1 cellular context compared by ENCODE assay signal in the genomic region with DNA sequence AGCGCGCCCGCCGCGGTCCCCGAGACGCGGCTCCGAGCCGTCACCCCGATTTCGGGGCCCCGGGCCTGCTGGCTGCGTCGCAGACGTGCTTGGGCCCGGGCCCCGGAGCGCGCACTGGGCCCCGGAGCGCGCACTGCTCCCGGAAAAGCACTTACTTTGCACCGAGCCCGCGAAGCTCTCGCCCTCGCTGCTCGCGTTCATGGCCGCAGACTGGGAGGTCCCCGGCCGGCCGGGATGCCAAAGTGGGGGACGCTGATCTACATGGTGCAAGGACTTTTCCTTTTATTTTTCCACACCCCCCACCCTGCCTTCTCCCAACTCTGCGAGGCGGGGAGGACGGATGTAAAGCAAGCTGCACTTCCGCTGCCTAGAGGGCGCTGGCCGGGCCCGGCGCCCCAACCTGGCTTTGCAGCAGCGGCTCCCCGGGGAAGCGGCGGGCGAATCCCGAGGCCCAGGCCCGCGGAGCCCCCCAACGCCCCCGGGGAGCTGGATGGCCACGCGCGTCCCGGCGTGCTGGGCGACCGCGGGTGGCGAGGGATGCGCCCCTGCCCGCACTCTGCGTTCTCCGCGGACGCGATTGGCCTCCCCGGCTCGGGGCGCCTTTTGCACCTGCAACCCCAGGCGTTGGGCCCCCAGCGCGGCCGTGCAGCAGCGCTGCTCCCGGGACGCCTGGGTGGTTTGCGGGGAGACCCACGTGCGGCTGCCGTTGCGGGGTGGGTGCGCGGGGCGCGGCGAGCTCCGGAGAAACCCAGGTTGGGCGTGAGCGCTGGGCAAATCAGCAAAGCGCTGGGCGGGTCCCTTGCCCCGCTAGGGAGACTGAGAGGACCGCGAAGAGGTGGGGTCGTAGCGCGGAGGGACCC.
TF ChIP-seq lines count a peak whose summit lies in the region.

A gene (minus strand): TSS at position 344 of the 860 bp plus-strand sequence. CDS start 143 bp downstream, at position 201.

TF ChIP-seq in K562, 482 proteins besides CTCF, POLR2A, EP300 and RAD21 (continued from another document and continues in another):
- TF ChIP-seq, protein P1, sequence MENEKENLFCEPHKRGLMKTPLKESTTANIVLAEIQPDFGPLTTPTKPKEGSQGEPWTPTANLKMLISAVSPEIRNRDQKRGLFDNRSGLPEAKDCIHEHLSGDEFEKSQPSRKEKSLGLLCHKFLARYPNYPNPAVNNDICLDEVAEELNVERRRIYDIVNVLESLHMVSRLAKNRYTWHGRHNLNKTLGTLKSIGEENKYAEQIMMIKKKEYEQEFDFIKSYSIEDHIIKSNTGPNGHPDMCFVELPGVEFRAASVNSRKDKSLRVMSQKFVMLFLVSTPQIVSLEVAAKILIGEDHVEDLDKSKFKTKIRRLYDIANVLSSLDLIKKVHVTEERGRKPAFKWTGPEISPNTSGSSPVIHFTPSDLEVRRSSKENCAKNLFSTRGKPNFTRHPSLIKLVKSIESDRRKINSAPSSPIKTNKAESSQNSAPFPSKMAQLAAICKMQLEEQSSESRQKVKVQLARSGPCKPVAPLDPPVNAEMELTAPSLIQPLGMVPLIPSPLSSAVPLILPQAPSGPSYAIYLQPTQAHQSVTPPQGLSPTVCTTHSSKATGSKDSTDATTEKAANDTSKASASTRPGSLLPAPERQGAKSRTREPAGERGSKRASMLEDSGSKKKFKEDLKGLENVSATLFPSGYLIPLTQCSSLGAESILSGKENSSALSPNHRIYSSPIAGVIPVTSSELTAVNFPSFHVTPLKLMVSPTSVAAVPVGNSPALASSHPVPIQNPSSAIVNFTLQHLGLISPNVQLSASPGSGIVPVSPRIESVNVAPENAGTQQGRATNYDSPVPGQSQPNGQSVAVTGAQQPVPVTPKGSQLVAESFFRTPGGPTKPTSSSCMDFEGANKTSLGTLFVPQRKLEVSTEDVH (IDR thresholded peaks at IDR 0.05; ENCODE audit: low read depth, partially characterized antibody) = peak; percentile 23
- TF ChIP-seq, protein P2, sequence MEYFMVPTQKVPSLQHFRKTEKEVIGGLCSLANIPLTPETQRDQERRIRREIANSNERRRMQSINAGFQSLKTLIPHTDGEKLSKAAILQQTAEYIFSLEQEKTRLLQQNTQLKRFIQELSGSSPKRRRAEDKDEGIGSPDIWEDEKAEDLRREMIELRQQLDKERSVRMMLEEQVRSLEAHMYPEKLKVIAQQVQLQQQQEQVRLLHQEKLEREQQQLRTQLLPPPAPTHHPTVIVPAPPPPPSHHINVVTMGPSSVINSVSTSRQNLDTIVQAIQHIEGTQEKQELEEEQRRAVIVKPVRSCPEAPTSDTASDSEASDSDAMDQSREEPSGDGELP (CRISPR knock-in tag; IDR thresholded peaks at IDR 0.05; ENCODE audit: borderline replicate concordance) = peak; percentile 23; the same call in 1 of the 2 replicates
- TF ChIP-seq MYC (IDR thresholded peaks at IDR 0.05; ENCODE audit: low read depth, low read length) (peak; percentile 66; the same call in 1 of the 2 replicates), MYC (CRISPR knock-in tag; IDR thresholded peaks at IDR 0.05; ENCODE audit: borderline replicate concordance, low read depth) (no peak), GATAD2B (IDR thresholded peaks at IDR 0.05; ENCODE audit: borderline replicate concordance) (peak; percentile 7; the same call in 1 of the 2 replicates), U2AF1 (optimal IDR thresholded peaks at IDR 0.05; ENCODE audit: low read depth, low read length) (peak; percentile 94), NFXL1 (CRISPR knock-in tag; IDR thresholded peaks at IDR 0.05) (no peak), KAT2B (IDR thresholded peaks at IDR 0.05; ENCODE audit: low read depth, low read length) (peak; percentile 60), ZBTB7A (IDR thresholded peaks at IDR 0.05; ENCODE audit: borderline replicate concordance, control insufficient read depth, low read depth, low read length) (peak; percentile 40; the same call in 1 of the 2 replicates), ATF7 (IDR thresholded peaks at IDR 0.05) (0 out of 2 replicates have a peak, but pooled peaks have one; percentile 38), KLF1 (tag; IDR thresholded peaks at IDR 0.05) (0 out of 2 replicates have a peak, but pooled peaks have one; percentile 36), HMG20B (CRISPR knock-in tag; IDR thresholded peaks at IDR 0.05) (0 out of 2 replicates have a peak, but pooled peaks have one; percentile 40), RBM22 (IDR thresholded peaks at IDR 0.05; ENCODE audit: low read depth, low read length, poor library complexity, severe bottlenecking) (peak; percentile 53), HCFC1 (IDR thresholded peaks at IDR 0.05; ENCODE audit: low read depth, low read length) (peak; percentile 45; the same call in 1 of the 2 replicates), FOS (IDR thresholded peaks at IDR 0.05; ENCODE audit: extremely low read depth, insufficient read length) (peak; percentile 56), SMARCB1 (IDR thresholded peaks at IDR 0.05; ENCODE audit: insufficient read length, low read depth) (no peak), HMGN3 (IDR thresholded peaks at IDR 0.05; ENCODE audit: borderline replicate concordance, extremely low read depth, insufficient read length, low read depth, low read length) (peak; percentile 61), ZNF778 (CRISPR knock-in tag; IDR thresholded peaks at IDR 0.05) (no peak), ATF1 (CRISPR knock-in tag; IDR thresholded peaks at IDR 0.05) (no peak), ATF1 (tag; IDR thresholded peaks at IDR 0.05) (peak; percentile 71; the same call in 1 of the 2 replicates), SMAD2 (IDR thresholded peaks at IDR 0.05; ENCODE audit: low read depth, low read length) (no peak), HNRNPLL (IDR thresholded peaks at IDR 0.05; ENCODE audit: low read depth, low read length, poor library complexity, severe bottlenecking) (peak; percentile 64), CSDE1 (IDR thresholded peaks at IDR 0.05) (no peak), HOXB6 (CRISPR knock-in tag; IDR thresholded peaks at IDR 0.05; ENCODE audit: borderline replicate concordance) (no peak), RB1 (IDR thresholded peaks at IDR 0.05; ENCODE audit: low read depth) (peak; percentile 86), THRAP3 (IDR thresholded peaks at IDR 0.05; ENCODE audit: borderline replicate concordance) (no peak), ZNF436 (CRISPR knock-in tag; IDR thresholded peaks at IDR 0.05) (no peak)
- TF ChIP-seq, protein P3, sequence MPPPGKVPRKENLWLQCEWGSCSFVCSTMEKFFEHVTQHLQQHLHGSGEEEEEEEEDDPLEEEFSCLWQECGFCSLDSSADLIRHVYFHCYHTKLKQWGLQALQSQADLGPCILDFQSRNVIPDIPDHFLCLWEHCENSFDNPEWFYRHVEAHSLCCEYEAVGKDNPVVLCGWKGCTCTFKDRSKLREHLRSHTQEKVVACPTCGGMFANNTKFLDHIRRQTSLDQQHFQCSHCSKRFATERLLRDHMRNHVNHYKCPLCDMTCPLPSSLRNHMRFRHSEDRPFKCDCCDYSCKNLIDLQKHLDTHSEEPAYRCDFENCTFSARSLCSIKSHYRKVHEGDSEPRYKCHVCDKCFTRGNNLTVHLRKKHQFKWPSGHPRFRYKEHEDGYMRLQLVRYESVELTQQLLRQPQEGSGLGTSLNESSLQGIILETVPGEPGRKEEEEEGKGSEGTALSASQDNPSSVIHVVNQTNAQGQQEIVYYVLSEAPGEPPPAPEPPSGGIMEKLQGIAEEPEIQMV (tag; conservative IDR thresholded peaks at IDR 0.05; ENCODE audit: low read depth) = no peak
- TF ChIP-seq, protein P4, sequence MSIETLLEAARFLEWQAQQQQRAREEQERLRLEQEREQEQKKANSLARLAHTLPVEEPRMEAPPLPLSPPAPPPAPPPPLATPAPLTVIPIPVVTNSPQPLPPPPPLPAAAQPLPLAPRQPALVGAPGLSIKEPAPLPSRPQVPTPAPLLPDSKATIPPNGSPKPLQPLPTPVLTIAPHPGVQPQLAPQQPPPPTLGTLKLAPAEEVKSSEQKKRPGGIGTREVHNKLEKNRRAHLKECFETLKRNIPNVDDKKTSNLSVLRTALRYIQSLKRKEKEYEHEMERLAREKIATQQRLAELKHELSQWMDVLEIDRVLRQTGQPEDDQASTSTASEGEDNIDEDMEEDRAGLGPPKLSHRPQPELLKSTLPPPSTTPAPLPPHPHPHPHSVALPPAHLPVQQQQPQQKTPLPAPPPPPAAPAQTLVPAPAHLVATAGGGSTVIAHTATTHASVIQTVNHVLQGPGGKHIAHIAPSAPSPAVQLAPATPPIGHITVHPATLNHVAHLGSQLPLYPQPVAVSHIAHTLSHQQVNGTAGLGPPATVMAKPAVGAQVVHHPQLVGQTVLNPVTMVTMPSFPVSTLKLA (conservative IDR thresholded peaks at IDR 0.05) = peak; percentile 58 to 61; a peak in 3 of 4 replicates
- TF ChIP-seq, protein P5, sequence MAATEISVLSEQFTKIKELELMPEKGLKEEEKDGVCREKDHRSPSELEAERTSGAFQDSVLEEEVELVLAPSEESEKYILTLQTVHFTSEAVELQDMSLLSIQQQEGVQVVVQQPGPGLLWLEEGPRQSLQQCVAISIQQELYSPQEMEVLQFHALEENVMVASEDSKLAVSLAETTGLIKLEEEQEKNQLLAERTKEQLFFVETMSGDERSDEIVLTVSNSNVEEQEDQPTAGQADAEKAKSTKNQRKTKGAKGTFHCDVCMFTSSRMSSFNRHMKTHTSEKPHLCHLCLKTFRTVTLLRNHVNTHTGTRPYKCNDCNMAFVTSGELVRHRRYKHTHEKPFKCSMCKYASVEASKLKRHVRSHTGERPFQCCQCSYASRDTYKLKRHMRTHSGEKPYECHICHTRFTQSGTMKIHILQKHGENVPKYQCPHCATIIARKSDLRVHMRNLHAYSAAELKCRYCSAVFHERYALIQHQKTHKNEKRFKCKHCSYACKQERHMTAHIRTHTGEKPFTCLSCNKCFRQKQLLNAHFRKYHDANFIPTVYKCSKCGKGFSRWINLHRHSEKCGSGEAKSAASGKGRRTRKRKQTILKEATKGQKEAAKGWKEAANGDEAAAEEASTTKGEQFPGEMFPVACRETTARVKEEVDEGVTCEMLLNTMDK (IDR thresholded peaks at IDR 0.05; ENCODE audit: borderline replicate concordance, insufficient read depth, low read depth, low read length, poor library complexity, severe bottlenecking) = peak; percentile 93
- TF ChIP-seq, protein P6, sequence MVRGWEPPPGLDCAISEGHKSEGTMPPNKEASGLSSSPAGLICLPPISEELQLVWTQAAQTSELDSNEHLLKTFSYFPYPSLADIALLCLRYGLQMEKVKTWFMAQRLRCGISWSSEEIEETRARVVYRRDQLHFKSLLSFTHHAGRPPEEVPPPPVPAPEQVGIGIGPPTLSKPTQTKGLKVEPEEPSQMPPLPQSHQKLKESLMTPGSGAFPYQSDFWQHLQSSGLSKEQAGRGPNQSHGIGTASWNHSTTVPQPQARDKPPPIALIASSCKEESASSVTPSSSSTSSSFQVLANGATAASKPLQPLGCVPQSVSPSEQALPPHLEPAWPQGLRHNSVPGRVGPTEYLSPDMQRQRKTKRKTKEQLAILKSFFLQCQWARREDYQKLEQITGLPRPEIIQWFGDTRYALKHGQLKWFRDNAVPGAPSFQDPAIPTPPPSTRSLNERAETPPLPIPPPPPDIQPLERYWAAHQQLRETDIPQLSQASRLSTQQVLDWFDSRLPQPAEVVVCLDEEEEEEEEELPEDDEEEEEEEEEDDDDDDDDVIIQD (CRISPR knock-in tag; IDR thresholded peaks at IDR 0.05) = no peak
- TF ChIP-seq, protein P7, sequence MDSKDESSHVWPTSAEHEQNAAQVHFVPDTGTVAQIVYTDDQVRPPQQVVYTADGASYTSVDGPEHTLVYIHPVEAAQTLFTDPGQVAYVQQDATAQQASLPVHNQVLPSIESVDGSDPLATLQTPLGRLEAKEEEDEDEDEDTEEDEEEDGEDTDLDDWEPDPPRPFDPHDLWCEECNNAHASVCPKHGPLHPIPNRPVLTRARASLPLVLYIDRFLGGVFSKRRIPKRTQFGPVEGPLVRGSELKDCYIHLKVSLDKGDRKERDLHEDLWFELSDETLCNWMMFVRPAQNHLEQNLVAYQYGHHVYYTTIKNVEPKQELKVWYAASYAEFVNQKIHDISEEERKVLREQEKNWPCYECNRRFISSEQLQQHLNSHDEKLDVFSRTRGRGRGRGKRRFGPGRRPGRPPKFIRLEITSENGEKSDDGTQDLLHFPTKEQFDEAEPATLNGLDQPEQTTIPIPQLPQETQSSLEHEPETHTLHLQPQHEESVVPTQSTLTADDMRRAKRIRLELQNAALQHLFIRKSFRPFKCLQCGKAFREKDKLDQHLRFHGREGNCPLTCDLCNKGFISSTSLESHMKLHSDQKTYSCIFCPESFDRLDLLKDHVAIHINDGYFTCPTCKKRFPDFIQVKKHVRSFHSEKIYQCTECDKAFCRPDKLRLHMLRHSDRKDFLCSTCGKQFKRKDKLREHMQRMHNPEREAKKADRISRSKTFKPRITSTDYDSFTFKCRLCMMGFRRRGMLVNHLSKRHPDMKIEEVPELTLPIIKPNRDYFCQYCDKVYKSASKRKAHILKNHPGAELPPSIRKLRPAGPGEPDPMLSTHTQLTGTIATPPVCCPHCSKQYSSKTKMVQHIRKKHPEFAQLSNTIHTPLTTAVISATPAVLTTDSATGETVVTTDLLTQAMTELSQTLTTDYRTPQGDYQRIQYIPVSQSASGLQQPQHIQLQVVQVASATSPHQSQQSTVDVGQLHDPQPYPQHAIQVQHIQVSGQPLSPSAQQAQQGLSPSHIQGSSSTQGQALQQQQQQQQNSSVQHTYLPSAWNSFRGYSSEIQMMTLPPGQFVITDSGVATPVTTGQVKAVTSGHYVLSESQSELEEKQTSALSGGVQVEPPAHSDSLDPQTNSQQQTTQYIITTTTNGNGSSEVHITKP (IDR thresholded peaks at IDR 0.05; ENCODE audit: partially characterized antibody) = peak; percentile 49
- TF ChIP-seq, protein P8, sequence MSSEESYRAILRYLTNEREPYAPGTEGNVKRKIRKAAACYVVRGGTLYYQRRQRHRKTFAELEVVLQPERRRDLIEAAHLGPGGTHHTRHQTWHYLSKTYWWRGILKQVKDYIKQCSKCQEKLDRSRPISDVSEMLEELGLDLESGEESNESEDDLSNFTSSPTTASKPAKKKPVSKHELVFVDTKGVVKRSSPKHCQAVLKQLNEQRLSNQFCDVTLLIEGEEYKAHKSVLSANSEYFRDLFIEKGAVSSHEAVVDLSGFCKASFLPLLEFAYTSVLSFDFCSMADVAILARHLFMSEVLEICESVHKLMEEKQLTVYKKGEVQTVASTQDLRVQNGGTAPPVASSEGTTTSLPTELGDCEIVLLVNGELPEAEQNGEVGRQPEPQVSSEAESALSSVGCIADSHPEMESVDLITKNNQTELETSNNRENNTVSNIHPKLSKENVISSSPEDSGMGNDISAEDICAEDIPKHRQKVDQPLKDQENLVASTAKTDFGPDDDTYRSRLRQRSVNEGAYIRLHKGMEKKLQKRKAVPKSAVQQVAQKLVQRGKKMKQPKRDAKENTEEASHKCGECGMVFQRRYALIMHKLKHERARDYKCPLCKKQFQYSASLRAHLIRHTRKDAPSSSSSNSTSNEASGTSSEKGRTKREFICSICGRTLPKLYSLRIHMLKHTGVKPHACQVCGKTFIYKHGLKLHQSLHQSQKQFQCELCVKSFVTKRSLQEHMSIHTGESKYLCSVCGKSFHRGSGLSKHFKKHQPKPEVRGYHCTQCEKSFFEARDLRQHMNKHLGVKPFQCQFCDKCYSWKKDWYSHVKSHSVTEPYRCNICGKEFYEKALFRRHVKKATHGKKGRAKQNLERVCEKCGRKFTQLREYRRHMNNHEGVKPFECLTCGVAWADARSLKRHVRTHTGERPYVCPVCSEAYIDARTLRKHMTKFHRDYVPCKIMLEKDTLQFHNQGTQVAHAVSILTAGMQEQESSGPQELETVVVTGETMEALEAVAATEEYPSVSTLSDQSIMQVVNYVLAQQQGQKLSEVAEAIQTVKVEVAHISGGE (CRISPR knock-in tag; IDR thresholded peaks at IDR 0.05) = peak in 1 of 3 experiments; percentile 62; a peak in 2 of 6 replicates
- TF ChIP-seq, protein P9, sequence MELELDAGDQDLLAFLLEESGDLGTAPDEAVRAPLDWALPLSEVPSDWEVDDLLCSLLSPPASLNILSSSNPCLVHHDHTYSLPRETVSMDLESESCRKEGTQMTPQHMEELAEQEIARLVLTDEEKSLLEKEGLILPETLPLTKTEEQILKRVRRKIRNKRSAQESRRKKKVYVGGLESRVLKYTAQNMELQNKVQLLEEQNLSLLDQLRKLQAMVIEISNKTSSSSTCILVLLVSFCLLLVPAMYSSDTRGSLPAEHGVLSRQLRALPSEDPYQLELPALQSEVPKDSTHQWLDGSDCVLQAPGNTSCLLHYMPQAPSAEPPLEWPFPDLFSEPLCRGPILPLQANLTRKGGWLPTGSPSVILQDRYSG (tag; conservative IDR thresholded peaks at IDR 0.05; ENCODE audit: low read depth) = 0 out of 2 replicates have a peak, but pooled peaks have one; percentile 13
